ENCODE assay signal across 23 cellular contexts in genomic region chr3:15475161-15475560, GRCh38.
"Had no signal": no experiment of that assay in that cellular context is flagged by ENCODE, and none has a peak within 500 bp of the region (broad histone marks: within the 10 kb centered on the region; RNA-seq: fewer than 3 reads in every experiment).

No MANE protein-coding gene starts in this region.

- H3K4me3 ChIP-seq: colonic mucosa, esophagus squamous epithelium, gastrocnemius medialis, heart right ventricle, left lung, lower lobe of right lung had no signal

- H3K27me3 ChIP-seq: colonic mucosa, esophagus squamous epithelium, gastrocnemius medialis, heart right ventricle, left lung had no signal

- H3K27ac Mint-ChIP-seq: dendritic cell treated with granulocyte-macrophage colony-stimulating factor and Interleukin-4, amounts not matched to agents 40 ng/mL and 50 ng/mL, for 4 days; endodermal cell had no signal

- H3K9me3 Mint-ChIP-seq: dendritic cell treated with granulocyte-macrophage colony-stimulating factor and Interleukin-4, amounts not matched to agents 40 ng/mL and 50 ng/mL, for 4 days; effector memory CD8-positive, alpha-beta T cell; endodermal cell had no signal

- H3K4me3 Mint-ChIP-seq: dendritic cell treated with granulocyte-macrophage colony-stimulating factor and Interleukin-4, amounts not matched to agents 40 ng/mL and 50 ng/mL, for 4 days; effector memory CD8-positive, alpha-beta T cell; endodermal cell had no signal

- ATAC-seq: effector memory CD8-positive, alpha-beta T cell; esophagus mucosa; gastrocnemius medialis; heart right ventricle; left cardiac atrium; left lung; left ventricle myocardium superior; lower lobe of right lung had no signal

- H3K9me3 ChIP-seq: colonic mucosa, esophagus squamous epithelium, gastrocnemius medialis, heart right ventricle, left lung, lower lobe of right lung had no signal

- DNase-seq: colonic mucosa; cortex of kidney; effector CD8-positive, alpha-beta T cell; effector memory CD8-positive, alpha-beta T cell; endodermal cell; erythroblast; esophagus squamous epithelium; foreskin fibroblast; foreskin melanocyte; gastrocnemius medialis; glutamatergic neuron; head of caudate nucleus; heart right ventricle; hippocampal formation; left cardiac atrium; left lung; left ventricle myocardium superior; lower lobe of right lung; mesenchymal stem cell; midbrain had no signal

- H3K36me3 ChIP-seq: colonic mucosa, esophagus squamous epithelium, left lung, lower lobe of right lung had no signal

- H3K27ac ChIP-seq: colonic mucosa, epithelial cell of prostate, esophagus squamous epithelium, heart right ventricle, left lung, lower lobe of right lung had no signal

- H3K27me3 Mint-ChIP-seq: dendritic cell treated with granulocyte-macrophage colony-stimulating factor and Interleukin-4, amounts not matched to agents 40 ng/mL and 50 ng/mL, for 4 days; effector memory CD8-positive, alpha-beta T cell had no signal

- H3K4me1 ChIP-seq: colonic mucosa, esophagus squamous epithelium, lower lobe of right lung had no signal

- H3K4me1 Mint-ChIP-seq: endodermal cell had no signal
